16 cellular contexts compared by ENCODE assay signal in genomic region chr1:93829061-93829460, GRCh38. TPM values are rescaled to one million over a fixed set of nuclear protein-coding genes. Genes with fewer than 3 reads are reported as not detected.
DNase-seq lines count a peak whose midpoint lies in the region; ATAC-seq and TF ChIP-seq lines count a peak whose summit lies in the region.
"Had no signal": no experiment of that assay in that cellular context is flagged by ENCODE, and none has a peak within 500 bp of the region (broad histone marks: within the 10 kb centered on the region; RNA-seq: fewer than 3 reads in every experiment).

No MANE protein-coding gene starts in this region.

- H3K9me3 ChIP-seq in Caco-2 (peaks cover 3% of the 10 kb centered on the region; the same call in 1 of the 2 replicates), HCT116 (ENCODE audit: control insufficient read depth in 1 of 2, insufficient read depth in 1 of 2, low read depth in 1 of 2, low read length in 2 of 2) (0 out of 4 replicates have a peak, but pooled peaks cover 0 to 4% of the 10 kb centered on the region in 2 experiments), iPS-18a (ENCODE audit: control insufficient read depth, low read depth, low read length) (peaks cover 12% of the 10 kb centered on the region), left lung (peaks cover 0 to 17% of the 10 kb centered on the region in 2 donors)

- H3K4me3 ChIP-seq in Caco-2 (ENCODE audit: low read depth, low read length) (no peak overlapping the region), HCT116 (replicated peaks in 1 of 2; ENCODE audit: low read depth in 1 of 2, low read length in 2 of 2) (no peak overlapping the region), iPS-18a (ENCODE audit: low read length) (peak overlapping the region; percentile 10), left lung (no peak overlapping the region)
- H3K4me3 ChIP-seq: HAP-1 had no signal

- BruUV-seq in Caco-2 (replicated peaks; lab: Mats Ljungman, UMichigan) = no TSS peak
- no TSS peak for BruUV-seq in HCT116 (replicated peaks; lab: Mats Ljungman, UMichigan)

- H3K4me1 Mint-ChIP-seq in Caco-2 (ENCODE audit: low read depth, unreplicated experiment) (peaks cover 18% of the 10 kb centered on the region), WTC11 (peaks cover 53% of the 10 kb centered on the region)

- H3K27me3 ChIP-seq in Caco-2 (replicated peaks; ENCODE audit: control insufficient read depth, insufficient read depth, low read length) (no peaks in the 10 kb centered on the region), HCT116 (ENCODE audit: insufficient read depth, low read length) (no peaks in the 10 kb centered on the region), iPS-18a (ENCODE audit: control insufficient read depth, insufficient read depth, low read length) (no peaks in the 10 kb centered on the region), left lung (no peaks in the 10 kb centered on the region)

- peaks cover 23% of the 10 kb centered on the region for H3K9me3 Mint-ChIP-seq in Caco-2 (ENCODE audit: unreplicated experiment)
- peaks cover 46% of the 10 kb centered on the region for H3K9me3 Mint-ChIP-seq in WTC11

- DNase-seq in Caco-2 (no peak), HCT116 (ENCODE audit: low read depth, low spot score) (no peak), WTC11 (ENCODE audit: low spot score) (no peak), left lung (no peak), GOT3 (lab: John Stamatoyannopoulos, UW) (no peak), RKO (ENCODE audit: low spot score) (no peak)
- DNase-seq: AML-193, COR-L47, DMS153, NCI-H1105, NCI-H187, NCI-H510A treated with DMSO at 0.1 percent for 48 hours had no signal

- H3K27ac Mint-ChIP-seq in Caco-2 (ENCODE audit: unreplicated experiment) = peak overlapping the region; percentile 53
- H3K27ac Mint-ChIP-seq in WTC11 = peak overlapping the region; percentile 47; the same call in 1 of the 2 replicates

- peak; percentile 47 for ATAC-seq in HCT116
- ATAC-seq in WTC11 = peak; percentile 90
- no peak for ATAC-seq in left lung
- ATAC-seq: Right ventricle myocardium inferior had no signal

- POLR2A ChIA-PET in Caco-2 (lab: Charles Lee) (no interaction called here), HCT116 (lab: Charles Lee) (no interaction called here), WTC11 (lab: Charles Lee) (no interaction called here)

- H3K27ac ChIP-seq in HCT116 (ENCODE audit: low read depth, low read length) = no peak overlapping the region
- no peak overlapping the region for H3K27ac ChIP-seq in iPS-18a (ENCODE audit: low read length)
- no peak overlapping the region for H3K27ac ChIP-seq in left lung

- TF ChIP-seq RAD21 in HCT116 (IDR thresholded peaks at IDR 0.05; ENCODE audit: low read depth) = no peak

- RAD21 ChIA-PET in HCT116 (lab: Charles Lee; ENCODE audit: low non-redundant PET in 1 of 2, low total read pairs in 2 of 2, uncharacterized antibody in 2 of 2, unreplicated experiment in 2 of 2) = no interaction called here

- H3K4me3 Mint-ChIP-seq in Caco-2 (ENCODE audit: unreplicated experiment) (no peak overlapping the region), WTC11 (no peak overlapping the region)
- H3K4me3 Mint-ChIP-seq: CD14-positive monocyte had no signal

- intact Hi-C loops in Caco-2 (cut with micrococcal nuclease; ENCODE audit: unreplicated experiment) = loop anchor here (2.0 kb wide), 1 partner anchor 16 kb away; no protein-coding TSS in a partner anchor
- intact Hi-C loops in HCT116 (cut with micrococcal nuclease) = no loop called here
- intact Hi-C loops in left lung (cut with DNase I) = no loop called here

- H3K9ac ChIP-seq in HCT116 (ENCODE audit: low read length) = no peak overlapping the region
- no peak overlapping the region for H3K9ac ChIP-seq in iPS-18a (ENCODE audit: low read length)

- CTCF ChIA-PET in Caco-2 (lab: Charles Lee) (interaction anchor here (1.5 kb wide), 1 partner anchor 17 kb away, joined by 4 read pairs; no protein-coding TSS in a partner anchor), HCT116 (lab: Charles Lee) (interaction anchor here (1.1 to 1.2 kb wide), 2 partner anchors 13 to 15 kb away, joined by 3 to 6 read pairs; no protein-coding TSS in a partner anchor), WTC11 (lab: Charles Lee) (interaction anchor here (0.9 to 3.1 kb wide), 6 partner anchors 8 to 200 kb away, joined by 3 to 12 read pairs (median 5); no protein-coding TSS in a partner anchor)

- no peak for TF ChIP-seq CTCF in Caco-2 (IDR thresholded peaks at IDR 0.05; ENCODE audit: insufficient read depth in 1 of 2, low read depth in 1 of 2, low read length in 1 of 2, severe bottlenecking in 1 of 2, unreplicated experiment in 1 of 2)
- TF ChIP-seq CTCF in HCT116 (IDR thresholded peaks at IDR 0.05 in 2 of 3, conservative IDR thresholded peaks at IDR 0.05 in 1 of 3; ENCODE audit: borderline replicate concordance in 1 of 3, insufficient read depth in 1 of 3, low read depth in 2 of 3, low read length in 2 of 3) = no peak
- TF ChIP-seq CTCF in WTC11 (IDR thresholded peaks at IDR 0.05) = no peak
- TF ChIP-seq CTCF in left lung (IDR thresholded peaks at IDR 0.05) = no peak

- H3K4me1 ChIP-seq in Caco-2 (peaks cover 16% of the 10 kb centered on the region), HCT116 (ENCODE audit: control insufficient read depth in 1 of 2, insufficient read depth in 2 of 2, low read length in 2 of 2) (peaks cover 0 to 19% of the 10 kb centered on the region in 2 experiments), iPS-18a (ENCODE audit: control insufficient read depth, low read depth, low read length) (peaks cover 11% of the 10 kb centered on the region), left lung (no peaks in the 10 kb centered on the region)
- H3K4me1 ChIP-seq: HAP-1 had no signal

- H3K36me3 ChIP-seq in Caco-2 (ENCODE audit: control insufficient read depth, insufficient read depth, low read length) = no peaks in the 10 kb centered on the region
- no peaks in the 10 kb centered on the region for H3K36me3 ChIP-seq in HCT116 (ENCODE audit: control insufficient read depth in 1 of 2, insufficient read depth in 2 of 2, low read length in 2 of 2)
- no peaks in the 10 kb centered on the region for H3K36me3 ChIP-seq in iPS-18a (ENCODE audit: control insufficient read depth, low read depth, low read length)
- no peaks in the 10 kb centered on the region for H3K36me3 ChIP-seq in left lung
- H3K36me3 ChIP-seq: HAP-1 had no signal

- H3K4me2 ChIP-seq in HCT116 (ENCODE audit: low read length) = no peak overlapping the region

- H3K9me2 ChIP-seq in HCT116 (ENCODE audit: insufficient read depth) = no peaks in the 10 kb centered on the region

- no peak for TF ChIP-seq POLR2A in HCT116 (IDR thresholded peaks at IDR 0.05; ENCODE audit: borderline replicate concordance, extremely low read depth, insufficient read depth, insufficient read length)

- H3K27me3 Mint-ChIP-seq in Caco-2 (ENCODE audit: insufficient read depth, unreplicated experiment) (no peaks in the 10 kb centered on the region), WTC11 (ENCODE audit: low read depth) (peaks cover 21% of the 10 kb centered on the region)

- H2AFZ ChIP-seq in HCT116 (ENCODE audit: low read depth, low read length, poor library complexity, severe bottlenecking) = no peak overlapping the region

- H3K79me2 ChIP-seq in HCT116 (ENCODE audit: insufficient read depth, low read length) = no peaks in the 10 kb centered on the region

- H3K36me3 Mint-ChIP-seq in Caco-2 (ENCODE audit: insufficient read depth, unreplicated experiment) (peaks cover 6% of the 10 kb centered on the region), WTC11 (peaks cover 49% of the 10 kb centered on the region)

- no peaks in the 10 kb centered on the region for H4K20me1 ChIP-seq in HCT116 (ENCODE audit: insufficient read depth)

TF ChIP-seq in HCT116, 20 proteins besides CTCF, POLR2A, EP300 and RAD21:
- TF ChIP-seq TCF7L2 (IDR thresholded peaks at IDR 0.05; ENCODE audit: borderline replicate concordance, extremely low read depth, insufficient read depth, insufficient read length) (no peak), EGR1 (IDR thresholded peaks at IDR 0.05; ENCODE audit: low read depth) (no peak)

TF ChIP-seq in WTC11, 78 proteins besides CTCF, POLR2A, EP300 and RAD21 (continues in another document):
- TF ChIP-seq HMGA2 (CRISPR knock-in tag; IDR thresholded peaks at IDR 0.05) = no peak
- no peak for TF ChIP-seq ZSCAN18 (CRISPR knock-in tag; IDR thresholded peaks at IDR 0.05)

RNA-seq across cellular contexts. Expression of gene DNTTIP2, which starts 49.9 kb away (rescaled TPM):
- total RNA-seq in Caco-2 (2022) = 39.0 and 39.9 TPM in 2 replicates
- total RNA-seq in HCT116 (2021; ENCODE audit: unreplicated experiment) = 66.1 TPM
- 17.3 and 21.1 TPM in 2 replicates for polyA plus RNA-seq in HCT116 (2012)
- 56.4 to 61.5 TPM (median 61.0 TPM) in 3 replicates for total RNA-seq in WTC11 (2021)
- total RNA-seq in left lung = 10 to 100 TPM; 35.0 to 45.3 TPM
